In genomic region chr2:67399144-67399543, GRCh38 we compare ENCODE assay signal across 15 cellular contexts. TPM values are rescaled to one million over a fixed set of nuclear protein-coding genes. Genes with fewer than 3 reads are reported as not detected.
DNase-seq lines count a peak whose midpoint lies in the region; ATAC-seq and TF ChIP-seq lines count a peak whose summit lies in the region.
"Had no signal": no experiment of that assay in that cellular context is flagged by ENCODE, and none has a peak within 500 bp of the region (broad histone marks: within the 10 kb centered on the region; RNA-seq: fewer than 3 reads in every experiment).

No MANE protein-coding gene starts in this region.

- no peak for TF ChIP-seq CTCF in chondrocyte (IDR thresholded peaks at IDR 0.05)

- H3K4me3 Mint-ChIP-seq in activated CD4-positive, alpha-beta T cell treated with anti-CD3 and anti-CD28 coated beads, Interleukin-2, amount 10 ng/mL, durations not matched to agents 7 days and 5 days = peak overlapping the region; percentile 96
- no peak overlapping the region for H3K4me3 Mint-ChIP-seq in activated CD4-positive, alpha-beta T cell treated with anti-CD3 and anti-CD28 coated beads for 36 hours
- peak overlapping the region; percentile 6 for H3K4me3 Mint-ChIP-seq in chondrocyte (ENCODE audit: unreplicated experiment)

- intact Hi-C loops in activated CD4-positive, alpha-beta T cell treated with anti-CD3 and anti-CD28 coated beads for 36 hours (cut with DNase I, micrococcal nuclease) = loop anchor here in 1 of 2 experiments (5.0 kb wide), 3 partner anchors 853 to 1967 kb away; partner anchors contain the start of genes APLF, FBXO48, PPP3R1 and SPRED2

- no peak for ATAC-seq in activated CD4-positive, alpha-beta T cell treated with anti-CD3 and anti-CD28 coated beads for 36 hours
- ATAC-seq: right cardiac atrium; stimulated activated naive CD8-positive, alpha-beta T cell treated with anti-CD3 and anti-CD28 coated beads, Interleukin-15, Interleukin-2, amounts not matched to agents 100 U/mL and 50 U/mL, for 24 hours had no signal

- H3K27ac Mint-ChIP-seq in activated CD4-positive, alpha-beta T cell treated with anti-CD3 and anti-CD28 coated beads, Interleukin-2, amount 10 ng/mL, durations not matched to agents 7 days and 5 days = no peak overlapping the region
- H3K27ac Mint-ChIP-seq in activated CD4-positive, alpha-beta T cell treated with anti-CD3 and anti-CD28 coated beads for 36 hours = no peak overlapping the region
- H3K27ac Mint-ChIP-seq in chondrocyte (ENCODE audit: unreplicated experiment) = no peak overlapping the region

- CTCF ChIA-PET in activated CD4-positive, alpha-beta T cell treated with anti-CD3 and anti-CD28 coated beads, Interleukin-2, amount 10 ng/mL, durations not matched to agents 7 days and 5 days (lab: Charles Lee) = no interaction called here
- CTCF ChIA-PET in activated CD4-positive, alpha-beta T cell treated with anti-CD3 and anti-CD28 coated beads for 36 hours (lab: Charles Lee) = no interaction called here

- peaks cover 19% of the 10 kb centered on the region for H3K36me3 Mint-ChIP-seq in activated CD4-positive, alpha-beta T cell treated with anti-CD3 and anti-CD28 coated beads, Interleukin-2, amount 10 ng/mL, durations not matched to agents 7 days and 5 days (ENCODE audit: low read depth)
- peaks cover 21% of the 10 kb centered on the region for H3K36me3 Mint-ChIP-seq in activated CD4-positive, alpha-beta T cell treated with anti-CD3 and anti-CD28 coated beads for 36 hours (ENCODE audit: low read depth)
- H3K36me3 Mint-ChIP-seq in chondrocyte (ENCODE audit: low read depth) = peaks cover 5% of the 10 kb centered on the region

- DNase-seq in activated CD4-positive, alpha-beta T cell treated with anti-CD3 and anti-CD28 coated beads, Interleukin-2, amount 10 ng/mL, durations not matched to agents 7 days and 5 days = no peak
- no peak for DNase-seq in activated CD4-positive, alpha-beta T cell treated with anti-CD3 and anti-CD28 coated beads for 36 hours
- DNase-seq in NCI-H69 (lab: John Stamatoyannopoulos, UW) (peak; percentile 19), chondrocyte (ENCODE audit: low spot score) (no peak), renal cortical epithelial cell (ENCODE audit: low read depth) (peak; percentile 18), DMS79 (lab: John Stamatoyannopoulos, UW) (no peak), NCI-H510A treated with DMSO at 0.1 percent for 48 hours (lab: John Stamatoyannopoulos, UW) (no peak)
- no peak for DNase-seq in stimulated activated CD4-positive, alpha-beta T cell treated with anti-CD3 and anti-CD28 coated beads, Interleukin-15, amount 100 ng/mL, for 24 hours
- DNase-seq: activated CD4-positive, alpha-beta T cell treated with anti-CD3 and anti-CD28 coated beads for 1 hour; adrenal gland; head of caudate nucleus; MG63; NCI-H2171; right cardiac atrium; stimulated activated naive CD8-positive, alpha-beta T cell treated with anti-CD3 and anti-CD28 coated beads, Interleukin-15, Interleukin-2, amounts not matched to agents 100 U/mL and 50 U/mL, for 24 hours had no signal

- H3K27me3 Mint-ChIP-seq in activated CD4-positive, alpha-beta T cell treated with anti-CD3 and anti-CD28 coated beads, Interleukin-2, amount 10 ng/mL, durations not matched to agents 7 days and 5 days = no peaks in the 10 kb centered on the region
- no peaks in the 10 kb centered on the region for H3K27me3 Mint-ChIP-seq in activated CD4-positive, alpha-beta T cell treated with anti-CD3 and anti-CD28 coated beads for 36 hours
- no peaks in the 10 kb centered on the region for H3K27me3 Mint-ChIP-seq in chondrocyte (ENCODE audit: low read depth)

- H3K9me3 Mint-ChIP-seq in activated CD4-positive, alpha-beta T cell treated with anti-CD3 and anti-CD28 coated beads, Interleukin-2, amount 10 ng/mL, durations not matched to agents 7 days and 5 days = no peaks in the 10 kb centered on the region
- no peaks in the 10 kb centered on the region for H3K9me3 Mint-ChIP-seq in activated CD4-positive, alpha-beta T cell treated with anti-CD3 and anti-CD28 coated beads for 36 hours (ENCODE audit: low read depth)
- no peaks in the 10 kb centered on the region for H3K9me3 Mint-ChIP-seq in chondrocyte (ENCODE audit: low read depth)

- H3K4me1 Mint-ChIP-seq in activated CD4-positive, alpha-beta T cell treated with anti-CD3 and anti-CD28 coated beads, Interleukin-2, amount 10 ng/mL, durations not matched to agents 7 days and 5 days = peaks cover 23% of the 10 kb centered on the region
- H3K4me1 Mint-ChIP-seq in activated CD4-positive, alpha-beta T cell treated with anti-CD3 and anti-CD28 coated beads for 36 hours = peaks cover 12% of the 10 kb centered on the region
- peaks cover 59% of the 10 kb centered on the region for H3K4me1 Mint-ChIP-seq in chondrocyte (ENCODE audit: low read depth)

- POLR2A ChIA-PET in activated CD4-positive, alpha-beta T cell treated with anti-CD3 and anti-CD28 coated beads, Interleukin-2, amount 10 ng/mL, durations not matched to agents 7 days and 5 days (lab: Charles Lee) = interaction anchor here (0.8 kb wide), 1 partner anchor 141 kb away, joined by 3 read pairs; no protein-coding TSS in a partner anchor
- POLR2A ChIA-PET in activated CD4-positive, alpha-beta T cell treated with anti-CD3 and anti-CD28 coated beads for 36 hours (lab: Charles Lee) = no interaction called here

RNA-seq across cellular contexts. Expression of gene ETAA1, which starts 2.0 kb away (rescaled TPM):
- 10 to 100 TPM; 11.1 to 12.6 TPM for total RNA-seq in activated CD4-positive, alpha-beta T cell treated with anti-CD3 and anti-CD28 coated beads, Interleukin-2, amount 10 ng/mL, durations not matched to agents 7 days and 5 days
- total RNA-seq in activated CD4-positive, alpha-beta T cell treated with anti-CD3 and anti-CD28 coated beads for 36 hours = 10 to 100 TPM; 13.7 to 17.1 TPM
- total RNA-seq in chondrocyte (10.2 to 14.8 TPM (median 11.2 TPM) in 3 replicates), renal cortical epithelial cell (22.7 and 29.4 TPM in 2 replicates)

Comparison
In these comparisons a context has a peak if more than half of its experiments do, and no peak if none do; other contexts are left out.
1. DNase-seq: peak in NCI-H69 (single experiment) and renal cortical epithelial cell (single experiment); none in activated CD4-positive, alpha-beta T cell treated with anti-CD3 and anti-CD28 coated beads, Interleukin-2, amount 10 ng/mL, durations not matched to agents 7 days and 5 days (single experiment), activated CD4-positive, alpha-beta T cell treated with anti-CD3 and anti-CD28 coated beads for 36 hours (single experiment), chondrocyte (single experiment), stimulated activated CD4-positive, alpha-beta T cell treated with anti-CD3 and anti-CD28 coated beads, Interleukin-15, amount 100 ng/mL, for 24 hours (single experiment), DMS79 (single experiment) and NCI-H510A treated with DMSO at 0.1 percent for 48 hours (single experiment).